ENCODE assay signal across 8 cellular contexts in the genomic region with DNA sequence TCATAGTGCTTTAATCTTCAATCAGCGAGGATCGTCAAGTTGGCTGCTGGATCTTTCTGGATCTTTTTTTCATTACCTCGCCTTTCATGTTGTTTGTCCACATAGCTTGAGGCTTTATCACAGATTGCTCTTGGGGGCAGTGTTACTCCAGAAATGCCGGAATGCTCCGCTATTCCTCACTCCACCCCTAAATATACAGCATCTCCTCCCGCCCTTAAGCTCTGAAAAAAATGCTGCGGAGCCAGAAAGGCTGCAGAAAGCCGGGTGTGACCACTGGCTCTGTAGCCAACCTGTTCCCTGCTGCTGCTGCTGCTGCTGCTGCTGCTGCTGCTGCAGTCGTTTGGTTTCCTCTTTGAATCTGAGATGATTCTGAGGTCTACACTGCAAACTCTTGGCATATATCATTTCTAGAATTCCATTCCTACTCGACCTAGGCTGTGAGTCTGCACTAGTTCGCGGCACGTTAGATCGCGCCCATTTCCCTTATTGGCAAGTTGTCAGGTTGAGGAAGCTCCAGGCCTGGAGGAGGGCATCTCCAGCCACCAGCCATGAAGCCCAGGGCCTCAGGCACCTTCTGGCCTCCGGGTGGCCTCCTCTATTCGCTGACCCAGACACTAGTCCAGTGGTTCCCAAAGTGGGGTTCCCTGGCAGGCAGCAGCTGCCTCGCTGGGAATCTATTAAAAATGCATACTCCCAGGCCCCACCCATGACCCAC. TPM values are rescaled to one million over a fixed set of nuclear protein-coding genes. Genes with fewer than 3 reads are reported as not detected.
A peak's percentile ranks its signal among the peaks of the same experiment; 100 is the strongest.
DNase-seq lines count a peak whose midpoint lies in the region; ATAC-seq, FAIRE-seq and TF ChIP-seq lines count a peak whose summit lies in the region.

No MANE protein-coding gene starts in this region.

- no peak overlapping the region for H3K4me3 ChIP-seq in CD4-positive, alpha-beta memory T cell (ENCODE audit: low read length in 2 of 2)
- H3K4me3 ChIP-seq in SJSA1, result no peak overlapping the region
- H3K4me3 ChIP-seq in pancreas, result no peak overlapping the region
- no peak overlapping the region for H3K4me3 ChIP-seq in tibial artery

- intact Hi-C loops in CD4-positive, alpha-beta memory T cell (cut with micrococcal nuclease), result loop anchor here (1.0 kb wide), 1 partner anchor 306 kb away; no protein-coding TSS in a partner anchor
- intact Hi-C loops in pancreas (cut with DNase I), result no loop called here
- intact Hi-C loops in tibial artery (cut with DNase I; ENCODE audit: low total_unique reads), result no loop called here

- no peaks in the 10 kb centered on the region for H3K36me3 ChIP-seq in CD4-positive, alpha-beta memory T cell (ENCODE audit: insufficient read depth, low read length)
- H3K36me3 ChIP-seq in SJSA1, result no peaks in the 10 kb centered on the region
- H3K36me3 ChIP-seq in pancreas, result no peaks in the 10 kb centered on the region
- H3K36me3 ChIP-seq in tibial artery, result no peaks in the 10 kb centered on the region

- peak overlapping the region in 7 of 8 donors; percentile 13 to 69 (median 49) for H3K4me3 Mint-ChIP-seq in CD4-positive, alpha-beta memory T cell
- H3K4me3 Mint-ChIP-seq in activated naive CD4-positive, alpha-beta T cell treated with anti-CD3 and anti-CD28 coated beads, Interleukin-2, amount 10 ng/mL, durations not matched to agents 7 days and 5 days, result no peak overlapping the region

- H3K9me3 ChIP-seq in CD4-positive, alpha-beta memory T cell (ENCODE audit: control insufficient read depth in 1 of 2, low read length in 2 of 2), result no peaks in the 10 kb centered on the region
- H3K9me3 ChIP-seq in SJSA1 (replicated peaks) (no peaks in the 10 kb centered on the region), pancreas (no peaks in the 10 kb centered on the region), tibial artery (no peaks in the 10 kb centered on the region)

- WGBS in pancreas, 2 donors, result 8 to 38% methylated on average over 18 of the region's 18 CpGs

- no peaks in the 10 kb centered on the region for H3K27me3 Mint-ChIP-seq in CD4-positive, alpha-beta memory T cell
- H3K27me3 Mint-ChIP-seq in activated naive CD4-positive, alpha-beta T cell treated with anti-CD3 and anti-CD28 coated beads, Interleukin-2, amount 10 ng/mL, durations not matched to agents 7 days and 5 days, result peaks cover 3% of the 10 kb centered on the region

- TF ChIP-seq CTCF in GM20000 (IDR thresholded peaks at IDR 0.05; ENCODE audit: extremely low read depth, missing control alignments) (no peak), pancreas (IDR thresholded peaks at IDR 0.05) (peak in 2 of 4 donors; percentile 14 to 19), tibial artery (IDR thresholded peaks at IDR 0.05) (peak; percentile 33 to 46)

- DNase-seq in CD4-positive, alpha-beta memory T cell, result peak; percentile 70 to 76 (median 75)
- peak; percentile 76 for DNase-seq in GM20000 (ENCODE audit: low spot score)
- peak; percentile 78 for DNase-seq in LoVo (ENCODE audit: low spot score)
- peak; percentile 78 to 85 for DNase-seq in SJSA1 (ENCODE audit: low read depth in 1 of 2, low spot score in 2 of 2)
- DNase-seq in activated naive CD4-positive, alpha-beta T cell treated with anti-CD3 and anti-CD28 coated beads, Interleukin-2, amount 10 ng/mL, durations not matched to agents 7 days and 5 days, result peak; percentile 86
- peak; percentile 29 for DNase-seq in germinal center (ENCODE audit: low spot score)
- peak; percentile 47 to 87 (median 68) for DNase-seq in pancreas
- DNase-seq in tibial artery, result peak; percentile 80 to 82

- no peaks in the 10 kb centered on the region for H3K9me3 Mint-ChIP-seq in CD4-positive, alpha-beta memory T cell
- no peaks in the 10 kb centered on the region for H3K9me3 Mint-ChIP-seq in activated naive CD4-positive, alpha-beta T cell treated with anti-CD3 and anti-CD28 coated beads, Interleukin-2, amount 10 ng/mL, durations not matched to agents 7 days and 5 days

- FAIRE-seq in pancreas (lab: Jason Lieb, UNC), result no peak

- no peaks in the 10 kb centered on the region for H3K36me3 Mint-ChIP-seq in CD4-positive, alpha-beta memory T cell
- H3K36me3 Mint-ChIP-seq in activated naive CD4-positive, alpha-beta T cell treated with anti-CD3 and anti-CD28 coated beads, Interleukin-2, amount 10 ng/mL, durations not matched to agents 7 days and 5 days, result no peaks in the 10 kb centered on the region

- CTCF ChIA-PET in CD4-positive, alpha-beta memory T cell (lab: Charles Lee; ENCODE audit: partially characterized antibody), result interaction anchor here (1.3 to 2.1 kb wide), 3 partner anchors 13 to 266 kb away, joined by 3 to 4 read pairs (median 3); partner anchors contain the start of genes PQBP1 and TIMM17B
- CTCF ChIA-PET in activated naive CD4-positive, alpha-beta T cell treated with anti-CD3 and anti-CD28 coated beads, Interleukin-2, amount 10 ng/mL, durations not matched to agents 7 days and 5 days (lab: Charles Lee), result interaction anchor here (1.1 kb wide), 1 partner anchor 315 kb away, joined by 3 read pairs; no protein-coding TSS in a partner anchor

- peak overlapping the region in 5 of 7 donors; percentile 36 to 62 (median 55) for H3K27ac Mint-ChIP-seq in CD4-positive, alpha-beta memory T cell
- H3K27ac Mint-ChIP-seq in activated naive CD4-positive, alpha-beta T cell treated with anti-CD3 and anti-CD28 coated beads, Interleukin-2, amount 10 ng/mL, durations not matched to agents 7 days and 5 days, result peak overlapping the region; percentile 49

- H3K27me3 ChIP-seq in CD4-positive, alpha-beta memory T cell (ENCODE audit: insufficient read depth, low read length), result no peaks in the 10 kb centered on the region
- no peaks in the 10 kb centered on the region for H3K27me3 ChIP-seq in SJSA1 (replicated peaks)
- H3K27me3 ChIP-seq in pancreas, result no peaks in the 10 kb centered on the region
- no peaks in the 10 kb centered on the region for H3K27me3 ChIP-seq in tibial artery

- H3K27ac ChIP-seq in CD4-positive, alpha-beta memory T cell (ENCODE audit: low read depth, low read length), result no peak overlapping the region
- no peak overlapping the region for H3K27ac ChIP-seq in SJSA1
- H3K27ac ChIP-seq in pancreas, result no peak overlapping the region
- no peak overlapping the region for H3K27ac ChIP-seq in tibial artery

- peaks cover 0 to 17% (median 5%) of the 10 kb centered on the region in 4 donors for H3K4me1 Mint-ChIP-seq in CD4-positive, alpha-beta memory T cell
- peaks cover 17% of the 10 kb centered on the region for H3K4me1 Mint-ChIP-seq in activated naive CD4-positive, alpha-beta T cell treated with anti-CD3 and anti-CD28 coated beads, Interleukin-2, amount 10 ng/mL, durations not matched to agents 7 days and 5 days

- peaks cover 12% of the 10 kb centered on the region for H3K4me1 ChIP-seq in CD4-positive, alpha-beta memory T cell (ENCODE audit: insufficient read depth, low read length)
- peaks cover 17% of the 10 kb centered on the region for H3K4me1 ChIP-seq in SJSA1 (replicated peaks)
- H3K4me1 ChIP-seq in pancreas, result no peaks in the 10 kb centered on the region
- no peaks in the 10 kb centered on the region for H3K4me1 ChIP-seq in tibial artery

- POLR2A ChIA-PET in CD4-positive, alpha-beta memory T cell (lab: Charles Lee; ENCODE audit: partially characterized antibody), result interaction anchor here (0.7 to 1.9 kb wide), 7 partner anchors 16 to 371 kb away, joined by 3 to 7 read pairs (median 4); partner anchors contain the start of genes GRIPAP1, HDAC6, SUV39H1 and WAS

- peak; percentile 89 to 100 (median 99) for ATAC-seq in pancreas

RNA-seq across cellular contexts. Expression of gene WDR13, which starts 34.2 kb away (rescaled TPM):
- total RNA-seq in CD4-positive, alpha-beta memory T cell, result 10 to 100 TPM; 47.4 to 49.7 TPM
- 10 to 100 TPM; 41.8 to 67.9 TPM for polyA plus RNA-seq in CD4-positive, alpha-beta memory T cell
- total RNA-seq in SJSA1 (2014; rRNA removed; shearing (Covaris generic)), result 64.2 and 113 TPM in 2 replicates
- total RNA-seq in pancreas, result 100 to 1,000 TPM; 107 to 213 (median 150) TPM
- polyA plus RNA-seq in pancreas, result 100 to 1,000 TPM; 422 to 552 TPM

RNA-seq across cellular contexts. Expression of gene WAS, which starts 52.1 kb away (rescaled TPM):
- 100 to 1,000 TPM; 108 to 110 TPM for total RNA-seq in CD4-positive, alpha-beta memory T cell
- polyA plus RNA-seq in CD4-positive, alpha-beta memory T cell, result 10 to 100 TPM; 13.4 to 33.8 TPM
- total RNA-seq in SJSA1 (2014; rRNA removed; shearing (Covaris generic)), result not detected in 2 replicates
- total RNA-seq in pancreas, result 1 to 10 TPM in 3 of 6 donors, under 1 TPM in 3; 0.39 to 7.5 (median 1.9) TPM
- 1 to 10 TPM in 1 of 2 donors, under 1 TPM in 1; 0.92 to 1.1 TPM for polyA plus RNA-seq in pancreas

RNA-seq across cellular contexts. Expression of gene RBM3, which starts 57.2 kb away (rescaled TPM):
- 100 to 1,000 TPM; 169 to 173 TPM for total RNA-seq in CD4-positive, alpha-beta memory T cell
- polyA plus RNA-seq in CD4-positive, alpha-beta memory T cell, result 100 to 1,000 TPM; 247 to 282 TPM
- total RNA-seq in SJSA1 (2014; rRNA removed; shearing (Covaris generic)), result 228 and 314 TPM in 2 replicates
- 100 to 1,000 TPM in 3 of 6 donors, 10 to 100 TPM in 3; 42.0 to 314 (median 124) TPM for total RNA-seq in pancreas
- polyA plus RNA-seq in pancreas, result 100 to 1,000 TPM; 141 to 227 TPM

Comparison
In these comparisons a context has a peak if more than half of its experiments do, and no peak if none do; other contexts are left out.
1. DNase-seq: peak in every context shown above with its lines; median percentile 86 in activated naive CD4-positive, alpha-beta T cell treated with anti-CD3 and anti-CD28 coated beads, Interleukin-2, amount 10 ng/mL, durations not matched to agents 7 days and 5 days; 82 in SJSA1; 81 in tibial artery; 78 in LoVo; 76 in GM20000; 75 in CD4-positive, alpha-beta memory T cell; 68 in pancreas; 29 in germinal center.
2. RNA of gene WAS, which starts 52.1 kb away (total RNA-seq): 108 to 110 TPM in CD4-positive, alpha-beta memory T cell; 0.39 to 7.5 TPM in pancreas and not detected in SJSA1; every median in the first group is over 10 times any median in the second.